ENCODE assay signal across 25 cellular contexts in genomic region chr5:38680094-38680765, GRCh38.
DNase-seq lines count a peak whose midpoint lies in the region; ATAC-seq and TF ChIP-seq lines count a peak whose summit lies in the region.
"Had no signal": no experiment of that assay in that cellular context is flagged by ENCODE, and none has a peak within 500 bp of the region (broad histone marks: within the 10 kb centered on the region; RNA-seq: fewer than 3 reads in every experiment).

No MANE protein-coding gene starts in this region.

- no peaks in the 10 kb centered on the region for H3K27me3 ChIP-seq in dorsolateral prefrontal cortex
- H3K27me3 ChIP-seq: Peyer's patch, SJSA1 had no signal

- intact Hi-C loops in Right ventricle myocardium inferior (cut with DNase I) (no loop called here), cardiac septum (cut with DNase I) (no loop called here), dorsolateral prefrontal cortex (cut with DNase I) (loop anchor here (2.0 to 10.0 kb wide), 3 partner anchors 67 to 127 kb away; no protein-coding TSS in a partner anchor)

- no peak for DNase-seq in Right ventricle myocardium inferior (ENCODE audit: missing footprints)
- DNase-seq in cardiac septum (ENCODE audit: low spot score), result no peak
- peak in 3 of 10 donors; percentile 38 to 62 (median 44) for DNase-seq in dorsolateral prefrontal cortex
- DNase-seq in medulla oblongata (ENCODE audit: extremely low spot score), result peak; percentile 57
- peak; percentile 85 for DNase-seq in superior temporal gyrus (ENCODE audit: extremely low spot score)
- DNase-seq in 8988T, result no peak
- DNase-seq in coronary artery (ENCODE audit: low spot score), result no peak
- DNase-seq: CD8-positive, alpha-beta memory T cell; DMS53; GDM1; GM23248; H9; HFFc6; IMR-90; NCI-H1105; NCI-H146; NCI-H2029; NCI-H345; NCI-H524; NCI-H82; Peyer's patch had no signal

- ATAC-seq in Right ventricle myocardium inferior (peak; percentile 26), HG03025 (IDR thresholded peaks at IDR 0.05; ENCODE audit: low FRiP score, unreplicated experiment) (no peak)

- H3K27ac ChIP-seq in dorsolateral prefrontal cortex (peak overlapping the region in 58 of 59 donors; percentile 61 to 99 (median 94)), coronary artery (no peak overlapping the region)
- H3K27ac ChIP-seq: 22Rv1, GM23248, KMS-11, Peyer's patch, SJSA1 had no signal

- TF ChIP-seq CTCF in dorsolateral prefrontal cortex (IDR thresholded peaks at IDR 0.05 in 54 of 56, conservative IDR thresholded peaks at IDR 0.05 in 2 of 56; ENCODE audit: low read depth in 1 of 56, partially characterized antibody in 56 of 56), result peak in 2 of 56 donors; percentile 9 to 27
- TF ChIP-seq CTCF in coronary artery (IDR thresholded peaks at IDR 0.05), result no peak

- no peak overlapping the region for H3K4me3 ChIP-seq in dorsolateral prefrontal cortex
- H3K4me3 ChIP-seq in coronary artery, result no peak overlapping the region
- H3K4me3 ChIP-seq: GM23248, Peyer's patch, SJSA1 had no signal

Comparison
In these comparisons a context has a peak if more than half of its experiments do, and no peak if none do; other contexts are left out.
1. DNase-seq: peak in medulla oblongata (single experiment) and superior temporal gyrus (single experiment); none in Right ventricle myocardium inferior (single experiment), cardiac septum (single experiment), 8988T (single experiment) and coronary artery (single experiment).
2. H3K27ac ChIP-seq: peak in dorsolateral prefrontal cortex (58 of 59); none in coronary artery (0 of 2).
3. intact Hi-C loops: an anchor here in dorsolateral prefrontal cortex (2.0 to 10.0 kb wide); none called in Right ventricle myocardium inferior and cardiac septum.